Comparison of ENCODE assay signal across 13 cellular contexts in the genomic region with DNA sequence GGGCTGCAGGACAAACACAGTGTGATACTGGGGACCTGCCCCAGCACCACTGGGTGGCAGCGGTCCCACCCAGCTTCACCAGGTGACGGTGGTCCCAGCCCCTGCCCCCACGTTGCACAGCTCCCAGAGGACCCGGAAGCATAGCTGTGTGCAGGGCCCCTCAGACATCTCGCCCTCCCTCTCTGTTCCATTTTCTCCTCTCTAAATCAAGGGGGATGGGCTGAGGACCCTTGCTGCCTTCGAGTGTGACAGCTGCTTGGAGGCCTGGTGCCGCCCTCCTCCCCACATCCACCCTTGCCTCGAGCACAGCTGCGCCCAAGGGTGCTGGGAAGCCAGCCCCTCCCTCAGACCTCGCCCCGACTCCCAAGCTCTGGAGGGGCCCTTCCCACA.
"Had no signal": no experiment of that assay in that cellular context is flagged by ENCODE, and none has a peak within 500 bp of the region (broad histone marks: within the 10 kb centered on the region; RNA-seq: fewer than 3 reads in every experiment).

No MANE protein-coding gene starts in this region.

- H3K4me1 ChIP-seq: foreskin keratinocyte, right lobe of liver had no signal

- H3K4me3 Mint-ChIP-seq: activated B cell treated with CpG ODN at 0.5 μM for 24 hours; activated CD4-positive, alpha-beta T cell treated with anti-CD3 and anti-CD28 coated beads, Interleukin-2, amount 10 ng/mL, durations not matched to agents 24 days and 14 days; activated naive CD8-positive, alpha-beta T cell; immature natural killer cell had no signal

- H3K4me1 Mint-ChIP-seq: activated B cell treated with CpG ODN at 0.5 μM for 24 hours; activated CD4-positive, alpha-beta T cell treated with anti-CD3 and anti-CD28 coated beads, Interleukin-2, amount 10 ng/mL, durations not matched to agents 24 days and 14 days; immature natural killer cell had no signal

- H3K9ac ChIP-seq: SK-N-SH had no signal

- DNase-seq: activated B cell treated with CpG ODN at 0.5 μM for 24 hours; activated CD4-positive, alpha-beta T cell treated with anti-CD3 and anti-CD28 coated beads, Interleukin-2, amount 10 ng/mL, durations not matched to agents 24 days and 14 days; activated effector memory CD4-positive, alpha-beta T cell treated with Interleukin-2 at 50 U/mL for 16 hours; activated T-cell treated with anti-CD3 and anti-CD28 coated beads, Interleukin-2, amount 50 U/mL, for 1 hour; foreskin keratinocyte; immature natural killer cell; mesenchymal stem cell; stimulated activated CD4-positive, alpha-beta T cell treated with anti-CD3 and anti-CD28 coated beads, Interleukin-2, amount 100 ng/mL, for 24 hours; stimulated activated naive CD4-positive, alpha-beta T cell had no signal

- H3K4me2 ChIP-seq: SK-N-SH had no signal

- H3K27me3 Mint-ChIP-seq: activated B cell treated with CpG ODN at 0.5 μM for 24 hours; activated CD4-positive, alpha-beta T cell treated with anti-CD3 and anti-CD28 coated beads, Interleukin-2, amount 10 ng/mL, durations not matched to agents 24 days and 14 days; activated naive CD8-positive, alpha-beta T cell had no signal

- H3K27ac ChIP-seq: foreskin keratinocyte, suprapubic skin had no signal

- H3K27ac Mint-ChIP-seq: activated B cell treated with CpG ODN at 0.5 μM for 24 hours; activated CD4-positive, alpha-beta T cell treated with anti-CD3 and anti-CD28 coated beads, Interleukin-2, amount 10 ng/mL, durations not matched to agents 24 days and 14 days; activated naive CD8-positive, alpha-beta T cell; immature natural killer cell had no signal

- H3K36me3 ChIP-seq: right lobe of liver, suprapubic skin had no signal

- H3K27me3 ChIP-seq: right lobe of liver had no signal

- H3K9me3 ChIP-seq: right lobe of liver, SK-N-SH, suprapubic skin had no signal

- ATAC-seq: foreskin keratinocyte had no signal

- H3K9me3 Mint-ChIP-seq: activated B cell treated with CpG ODN at 0.5 μM for 24 hours; activated CD4-positive, alpha-beta T cell treated with anti-CD3 and anti-CD28 coated beads, Interleukin-2, amount 10 ng/mL, durations not matched to agents 24 days and 14 days; immature natural killer cell had no signal

- H3K4me3 ChIP-seq: suprapubic skin had no signal
